ENCODE assay signal across 2 cellular contexts in genomic region chr4:80043534-80043933, GRCh38.
TF ChIP-seq lines count a peak whose summit lies in the region.

No MANE protein-coding gene starts in this region.

TF ChIP-seq in liver, 16 proteins besides CTCF, POLR2A, EP300 and RAD21:
- TF ChIP-seq NR2F2 (IDR thresholded peaks at IDR 0.05) = peak; percentile 23
- no peak for TF ChIP-seq SP1 (IDR thresholded peaks at IDR 0.05)

TF ChIP-seq in HepG2, 621 proteins besides CTCF, POLR2A, EP300 and RAD21:
- no peak for TF ChIP-seq ZFP91 (CRISPR knock-in tag; IDR thresholded peaks at IDR 0.05; ENCODE audit: borderline replicate concordance)
